Comparison of ENCODE assay signal across 8 cellular contexts in the genomic region with DNA sequence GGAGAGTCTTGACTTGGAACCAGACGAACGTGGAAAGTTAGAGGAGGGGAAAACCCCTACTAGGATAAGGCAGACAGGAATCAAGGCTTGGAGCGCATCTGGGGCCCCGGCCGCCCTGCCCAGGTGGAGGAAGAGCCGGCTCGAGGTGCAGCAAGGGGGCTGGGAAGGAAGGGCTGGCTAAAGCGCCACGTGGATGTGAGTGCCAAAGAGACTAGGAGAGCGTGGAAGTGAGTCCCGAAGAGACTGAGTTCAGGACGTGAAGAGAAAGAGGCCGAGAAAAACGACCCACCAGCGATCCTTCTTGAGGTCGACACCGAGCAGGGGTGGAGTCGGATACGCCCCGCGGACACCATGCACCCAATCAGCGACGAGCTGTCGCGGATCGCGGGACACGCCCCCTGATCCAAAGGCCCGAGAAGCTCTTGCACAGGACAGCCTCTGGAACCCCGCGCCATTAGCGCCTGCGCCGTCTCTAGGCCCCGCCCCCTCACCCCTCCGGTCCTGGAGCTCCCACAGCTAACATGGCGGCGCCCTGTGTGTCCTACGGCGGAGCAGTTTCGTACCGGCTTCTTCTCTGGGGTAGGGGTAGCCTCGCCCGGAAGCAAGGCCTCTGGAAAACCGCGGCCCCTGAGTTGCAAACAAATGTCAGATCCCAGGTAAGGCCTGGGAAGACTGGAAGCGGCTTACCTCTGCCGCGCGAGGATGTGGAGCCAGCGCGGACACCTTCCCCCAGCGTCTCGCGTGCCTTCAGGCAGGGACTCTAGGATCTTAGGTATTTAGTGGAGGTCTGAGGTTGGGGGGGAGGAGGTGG. TPM values are rescaled to one million over a fixed set of nuclear protein-coding genes. Genes with fewer than 3 reads are reported as not detected.
DNase-seq lines count a peak whose midpoint lies in the region; ATAC-seq and TF ChIP-seq lines count a peak whose summit lies in the region.

A gene (plus strand): TSS at position 498 of the 811 bp plus-strand sequence. CDS start 24 bp downstream, at position 522.

- H3K4me2 ChIP-seq in SK-N-SH, result peak within 1 kb of the TSS; percentile 84

- peak; percentile 43 to 44 for TF ChIP-seq POLR2A in suprapubic skin (IDR thresholded peaks at IDR 0.05)

- H3K36me3 ChIP-seq in SK-N-SH (replicated peaks in 1 of 2; ENCODE audit: control insufficient read depth in 1 of 2, insufficient read depth in 2 of 2, low read length in 1 of 2), result peaks cover 0 to 5% of the 10 kb centered on the region in 2 experiments
- no peaks in the 10 kb centered on the region for H3K36me3 ChIP-seq in suprapubic skin

- no peak for TF ChIP-seq CTCF in SK-N-SH (IDR thresholded peaks at IDR 0.05)
- no peak for TF ChIP-seq CTCF in suprapubic skin (IDR thresholded peaks at IDR 0.05)

- no peaks in the 10 kb centered on the region for H3K27me3 ChIP-seq in SK-N-SH (ENCODE audit: insufficient read depth)
- no peaks in the 10 kb centered on the region for H3K27me3 ChIP-seq in suprapubic skin

- H3K27ac ChIP-seq in SK-N-SH (ENCODE audit: low read depth in 2 of 2, low read length in 1 of 2) (peak within 1 kb of the TSS; percentile 46 to 83; a peak in 3 of 4 replicates), suprapubic skin (peak within 1 kb of the TSS; percentile 73)

- peak; percentile 100 for ATAC-seq in HG02571 (IDR thresholded peaks at IDR 0.05; ENCODE audit: unreplicated experiment)

- peaks cover 33% of the 10 kb centered on the region for H3K79me2 ChIP-seq in SK-N-SH (ENCODE audit: insufficient read depth)

- H3K9ac ChIP-seq in SK-N-SH, result peak within 1 kb of the TSS; percentile 90

- TF ChIP-seq EP300 in SK-N-SH (IDR thresholded peaks at IDR 0.05; ENCODE audit: borderline replicate concordance in 1 of 2, low read depth in 1 of 2, low read length in 1 of 2), result no peak
- no peak for TF ChIP-seq EP300 in suprapubic skin (IDR thresholded peaks at IDR 0.05)

- no peaks in the 10 kb centered on the region for H3F3A ChIP-seq in SK-N-SH (replicated peaks; ENCODE audit: insufficient read depth)

- POLR2A ChIA-PET in SK-N-SH (lab: Yijun Ruan, JAX), result interaction anchor here (0.7 to 1.1 kb wide), 3 partner anchors 13 to 658 kb away, joined by 3 read pairs; no protein-coding TSS in a partner anchor

- H3K4me3 ChIP-seq in SK-N-SH (ENCODE audit: low read depth in 2 of 2, low read length in 1 of 2) (peak within 1 kb of the TSS; percentile 87 to 97), suprapubic skin (peak within 1 kb of the TSS; percentile 91)

- WGBS in SK-N-SH (ENCODE audit: low lambda C conversion rate), result 4% methylated on average over 25 of the region's 55 CpGs
- WGBS in suprapubic skin, result under 1% methylated on average over 34 of the region's 55 CpGs

- H2AFZ ChIP-seq in SK-N-SH (ENCODE audit: low read depth), result peak within 1 kb of the TSS; percentile 96

- TF ChIP-seq RAD21 in SK-N-SH (IDR thresholded peaks at IDR 0.05; ENCODE audit: low read length), result no peak

- H3K4me1 ChIP-seq in SK-N-SH (ENCODE audit: control insufficient read depth in 1 of 2, insufficient read depth in 2 of 2, low read depth in 1 of 2, low read length in 1 of 2) (peaks cover 0 to 10% of the 10 kb centered on the region in 2 experiments; a peak in 2 of 4 replicates), suprapubic skin (peaks cover 19% of the 10 kb centered on the region)

- H3K9me3 ChIP-seq in SK-N-SH (no peaks in the 10 kb centered on the region), suprapubic skin (no peaks in the 10 kb centered on the region)

- H3K9me2 ChIP-seq in SK-N-SH, result no peaks in the 10 kb centered on the region; the same call in 1 of the 2 replicates

- peak; percentile 92 for DNase-seq in GM04504 (ENCODE audit: low read depth)
- DNase-seq in NCI-H1048 (lab: John Stamatoyannopoulos, UW), result peak; percentile 94
- DNase-seq in SK-N-SH, result peak; percentile 95
- peak; percentile 99 for DNase-seq in activated naive CD4-positive, alpha-beta T cell treated with anti-CD3 and anti-CD28 coated beads, Interleukin-2, amount 50 U/mL, for 16 hours
- DNase-seq in germinal center (ENCODE audit: low spot score), result peak; percentile 97
- peak; percentile 86 to 100 (median 98) for DNase-seq in nucleus accumbens (lab: John Stamatoyannopoulos, UW)
- peak; percentile 98 to 99 for DNase-seq in suprapubic skin (ENCODE audit: low spot score in 2 of 2)

- CTCF ChIA-PET in SK-N-SH (lab: Yijun Ruan, JAX), result no interaction called here

- H4K20me1 ChIP-seq in SK-N-SH (ENCODE audit: insufficient read depth), result no peaks in the 10 kb centered on the region

TF ChIP-seq in SK-N-SH, 30 proteins besides CTCF, POLR2A, EP300 and RAD21:
- TF ChIP-seq YY1 (IDR thresholded peaks at IDR 0.05; ENCODE audit: low read depth) (peak; percentile 98), MEF2A (IDR thresholded peaks at IDR 0.05; ENCODE audit: borderline replicate concordance, low read depth) (no peak), SIN3A (IDR thresholded peaks at IDR 0.05; ENCODE audit: borderline replicate concordance, low read depth, low read length) (no peak), TAF1 (IDR thresholded peaks at IDR 0.05; ENCODE audit: borderline replicate concordance, low read depth, low read length) (peak; percentile 92), POLR2AphosphoS5 (IDR thresholded peaks at IDR 0.05; ENCODE audit: low read depth, low read length) (peak; percentile 78), CHD2 (IDR thresholded peaks at IDR 0.05; ENCODE audit: low read length, partially characterized antibody) (peak; percentile 66), MXI1 (IDR thresholded peaks at IDR 0.05; ENCODE audit: low read depth, low read length) (peak; percentile 68; the same call in 1 of the 2 replicates), NRF1 (IDR thresholded peaks at IDR 0.05; ENCODE audit: low read depth, low read length) (peak; percentile 66)
- TF ChIP-seq, protein P1, sequence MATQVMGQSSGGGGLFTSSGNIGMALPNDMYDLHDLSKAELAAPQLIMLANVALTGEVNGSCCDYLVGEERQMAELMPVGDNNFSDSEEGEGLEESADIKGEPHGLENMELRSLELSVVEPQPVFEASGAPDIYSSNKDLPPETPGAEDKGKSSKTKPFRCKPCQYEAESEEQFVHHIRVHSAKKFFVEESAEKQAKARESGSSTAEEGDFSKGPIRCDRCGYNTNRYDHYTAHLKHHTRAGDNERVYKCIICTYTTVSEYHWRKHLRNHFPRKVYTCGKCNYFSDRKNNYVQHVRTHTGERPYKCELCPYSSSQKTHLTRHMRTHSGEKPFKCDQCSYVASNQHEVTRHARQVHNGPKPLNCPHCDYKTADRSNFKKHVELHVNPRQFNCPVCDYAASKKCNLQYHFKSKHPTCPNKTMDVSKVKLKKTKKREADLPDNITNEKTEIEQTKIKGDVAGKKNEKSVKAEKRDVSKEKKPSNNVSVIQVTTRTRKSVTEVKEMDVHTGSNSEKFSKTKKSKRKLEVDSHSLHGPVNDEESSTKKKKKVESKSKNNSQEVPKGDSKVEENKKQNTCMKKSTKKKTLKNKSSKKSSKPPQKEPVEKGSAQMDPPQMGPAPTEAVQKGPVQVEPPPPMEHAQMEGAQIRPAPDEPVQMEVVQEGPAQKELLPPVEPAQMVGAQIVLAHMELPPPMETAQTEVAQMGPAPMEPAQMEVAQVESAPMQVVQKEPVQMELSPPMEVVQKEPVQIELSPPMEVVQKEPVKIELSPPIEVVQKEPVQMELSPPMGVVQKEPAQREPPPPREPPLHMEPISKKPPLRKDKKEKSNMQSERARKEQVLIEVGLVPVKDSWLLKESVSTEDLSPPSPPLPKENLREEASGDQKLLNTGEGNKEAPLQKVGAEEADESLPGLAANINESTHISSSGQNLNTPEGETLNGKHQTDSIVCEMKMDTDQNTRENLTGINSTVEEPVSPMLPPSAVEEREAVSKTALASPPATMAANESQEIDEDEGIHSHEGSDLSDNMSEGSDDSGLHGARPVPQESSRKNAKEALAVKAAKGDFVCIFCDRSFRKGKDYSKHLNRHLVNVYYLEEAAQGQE (IDR thresholded peaks at IDR 0.05; ENCODE audit: low read depth, low read length), result no peak
- TF ChIP-seq, protein P2, sequence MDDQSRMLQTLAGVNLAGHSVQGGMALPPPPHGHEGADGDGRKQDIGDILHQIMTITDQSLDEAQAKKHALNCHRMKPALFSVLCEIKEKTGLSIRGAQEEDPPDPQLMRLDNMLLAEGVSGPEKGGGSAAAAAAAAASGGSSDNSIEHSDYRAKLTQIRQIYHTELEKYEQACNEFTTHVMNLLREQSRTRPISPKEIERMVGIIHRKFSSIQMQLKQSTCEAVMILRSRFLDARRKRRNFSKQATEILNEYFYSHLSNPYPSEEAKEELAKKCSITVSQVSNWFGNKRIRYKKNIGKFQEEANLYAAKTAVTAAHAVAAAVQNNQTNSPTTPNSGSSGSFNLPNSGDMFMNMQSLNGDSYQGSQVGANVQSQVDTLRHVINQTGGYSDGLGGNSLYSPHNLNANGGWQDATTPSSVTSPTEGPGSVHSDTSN (IDR thresholded peaks at IDR 0.05), result no peak

RNA-seq across cellular contexts. Expression of the gene that starts here (rescaled TPM):
- 27.9 and 31.8 TPM in 2 replicates for polyA plus RNA-seq in SK-N-SH (2012; rRNA removed)
- polyA plus RNA-seq in SK-N-SH (2012; cell fraction: cytosol; rRNA removed), result 28.1 and 33.0 TPM in 2 replicates
- 47.6 and 70.0 TPM in 2 replicates for polyA plus RNA-seq in SK-N-SH (2012; cell fraction: nucleus; rRNA removed)
- total RNA-seq in suprapubic skin, result 10 to 100 TPM; 12.7 to 17.5 (median 15.3) TPM

Comparison
In these comparisons a context has a peak if more than half of its experiments do, and no peak if none do; other contexts are left out.
1. Peak in every context shown above with its lines: DNase-seq, ATAC-seq, H3K4me3 ChIP-seq and H3K27ac ChIP-seq.